In the genomic region with DNA sequence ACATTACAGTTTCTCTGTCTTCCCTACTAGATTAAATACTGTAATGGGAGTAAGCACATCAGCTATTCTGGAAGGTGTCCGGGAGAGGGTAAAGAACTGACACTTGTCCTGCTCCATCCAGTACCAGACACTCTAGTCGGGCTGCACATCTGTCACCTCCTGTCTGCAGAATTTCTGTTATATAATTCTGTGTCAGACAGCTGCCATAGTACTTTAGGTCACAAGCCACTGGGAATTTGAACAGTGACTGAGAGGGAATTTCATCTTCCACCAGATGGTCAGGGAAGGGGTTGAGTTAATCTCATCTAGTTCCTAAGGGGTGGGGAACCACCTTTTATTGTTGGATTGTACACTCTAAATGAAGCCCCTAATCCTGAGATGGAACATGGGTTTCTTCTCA, we compare ENCODE assay signal across 20 cellular contexts. TPM values are rescaled to one million over a fixed set of nuclear protein-coding genes. Genes with fewer than 3 reads are reported as not detected.
DNase-seq lines count a peak whose midpoint lies in the region; ATAC-seq and TF ChIP-seq lines count a peak whose summit lies in the region.
"Had no signal": no experiment of that assay in that cellular context is flagged by ENCODE, and none has a peak within 500 bp of the region (broad histone marks: within the 10 kb centered on the region; RNA-seq: fewer than 3 reads in every experiment).

No MANE protein-coding gene starts in this region.

- peaks cover 9% of the 10 kb centered on the region for H3K4me1 Mint-ChIP-seq in glutamatergic neuron (ENCODE audit: low read depth, unreplicated experiment)
- H3K4me1 Mint-ChIP-seq: CD14-positive monocyte; CD8-positive, alpha-beta memory T cell had no signal

- in situ Hi-C loops in G401 (cut with HindIII; ENCODE audit: low sequenced_read_pairs): no loop called here

- peaks cover 6% of the 10 kb centered on the region for H3K36me3 Mint-ChIP-seq in glutamatergic neuron (ENCODE audit: unreplicated experiment)
- H3K36me3 Mint-ChIP-seq: CD14-positive monocyte; CD8-positive, alpha-beta memory T cell had no signal

- peaks cover 4% of the 10 kb centered on the region for H3K9me3 Mint-ChIP-seq in glutamatergic neuron (ENCODE audit: unreplicated experiment)

- TF ChIP-seq CTCF in glutamatergic neuron (IDR thresholded peaks at IDR 0.05; ENCODE audit: partially characterized antibody, unreplicated experiment): no peak

- no peak overlapping the region for H3K4me3 Mint-ChIP-seq in glutamatergic neuron (ENCODE audit: unreplicated experiment)
- H3K4me3 Mint-ChIP-seq: CD14-positive monocyte; CD4-positive, alpha-beta T cell; CD8-positive, alpha-beta memory T cell; GM23338; H9 had no signal

- peak; percentile 58 for DNase-seq in D341Med (ENCODE audit: low spot score)
- peak; percentile 97 to 99 for DNase-seq in NCI-H524 (lab: John Stamatoyannopoulos, UW)
- DNase-seq in NCI-H82 treated with DMSO at 0.1 percent for 48 hours (lab: John Stamatoyannopoulos, UW; ENCODE audit: unreplicated experiment): peak; percentile 99
- DNase-seq in glutamatergic neuron: no peak
- no peak for DNase-seq in HT-29 (ENCODE audit: low spot score)
- no peak for DNase-seq in G401 (ENCODE audit: low spot score)
- DNase-seq: 8988T; ACHN; AML-193; BE2C; CD4-positive, alpha-beta T cell; CD8-positive, alpha-beta memory T cell; DMS53; DMS79 treated with DMSO at 0.1 percent for 48 hours; H9 had no signal

- ATAC-seq in HG02588 (IDR thresholded peaks at IDR 0.05; ENCODE audit: unreplicated experiment): no peak
- ATAC-seq: A549, GM23338, HCT116 had no signal

- H3K27me3 Mint-ChIP-seq in glutamatergic neuron (ENCODE audit: unreplicated experiment): peaks cover 3% of the 10 kb centered on the region

- peak overlapping the region; percentile 45 for H3K27ac Mint-ChIP-seq in glutamatergic neuron (ENCODE audit: unreplicated experiment)
- H3K27ac Mint-ChIP-seq: CD4-positive, alpha-beta T cell; CD8-positive, alpha-beta memory T cell; GM23338; H9 had no signal

RNA-seq across cellular contexts. Expression of a gene that starts 58.6 kb away (rescaled TPM):
- total RNA-seq in glutamatergic neuron (ENCODE audit: unreplicated experiment): 3.0 TPM
- total RNA-seq in HT-29 (2014; rRNA removed; shearing (Covaris generic)): 1.5 and 2.8 TPM in 2 replicates
- total RNA-seq in G401 (2014; rRNA removed; shearing (Covaris generic)): 6.0 and 12.4 TPM in 2 replicates

Comparison
In these comparisons a context has a peak if more than half of its experiments do, and no peak if none do; other contexts are left out.
1. DNase-seq: peak in D341Med (single experiment), NCI-H524 (2 of 2) and NCI-H82 treated with DMSO at 0.1 percent for 48 hours (single experiment); none in glutamatergic neuron (single experiment), HT-29 (single experiment) and G401 (single experiment).